In genomic region chr3:71011565-71012287, GRCh38 we compare ENCODE assay signal across 9 cellular contexts.
A peak's percentile ranks its signal among the peaks of the same experiment; 100 is the strongest.
DNase-seq lines count a peak whose midpoint lies in the region; ATAC-seq and TF ChIP-seq lines count a peak whose summit lies in the region.
"Had no signal": no experiment of that assay in that cellular context is flagged by ENCODE, and none has a peak within 500 bp of the region (broad histone marks: within the 10 kb centered on the region; RNA-seq: fewer than 3 reads in every experiment).

No MANE protein-coding gene starts in this region.

- no peaks in the 10 kb centered on the region for H3K27me3 Mint-ChIP-seq in T-cell
- H3K27me3 Mint-ChIP-seq: brain had no signal

- H3K4me1 ChIP-seq in osteoblast (ENCODE audit: insufficient read depth, low read length): peaks cover 17% of the 10 kb centered on the region

- no peaks in the 10 kb centered on the region for H3K9me3 Mint-ChIP-seq in T-cell

- TF ChIP-seq CTCF in osteoblast (IDR thresholded peaks at IDR 0.05; ENCODE audit: extremely low read depth, low read depth, low read length) (no peak), lower leg skin (IDR thresholded peaks at IDR 0.05) (no peak)

- H3K9me3 ChIP-seq in osteoblast (ENCODE audit: low read depth, low read length): no peaks in the 10 kb centered on the region

- intact Hi-C loops in lower leg skin (cut with DNase I; ENCODE audit: low total_unique reads): no loop called here

- H3K36me3 Mint-ChIP-seq in T-cell: peaks cover 41% of the 10 kb centered on the region

- peak overlapping the region; percentile 84 to 89 for H3K27ac Mint-ChIP-seq in T-cell
- H3K27ac Mint-ChIP-seq: brain had no signal

- no peak for TF ChIP-seq POLR2A in lower leg skin (IDR thresholded peaks at IDR 0.05)

- peak; percentile 74 for ATAC-seq in GM19397 (IDR thresholded peaks at IDR 0.05; ENCODE audit: unreplicated experiment)
- ATAC-seq in HG03039 (IDR thresholded peaks at IDR 0.05; ENCODE audit: unreplicated experiment): peak; percentile 48
- no peak for ATAC-seq in T-cell (replicated peaks in 1 of 4)

- 70 to 72% methylated on average over 6 of the region's 6 CpGs for WGBS in lower leg skin, 2 donors

- H3K4me3 Mint-ChIP-seq in T-cell: peak overlapping the region in 1 of 3 donors; percentile 58
- H3K4me3 Mint-ChIP-seq: brain had no signal

- H3K27ac ChIP-seq in osteoblast (ENCODE audit: low read depth, low read length): peak overlapping the region; percentile 4

- peaks cover 88% of the 10 kb centered on the region for H3K79me2 ChIP-seq in osteoblast (ENCODE audit: insufficient read depth, low read length)

- H3K4me3 ChIP-seq in osteoblast (ENCODE audit: insufficient read depth, low read length) (no peak overlapping the region), lower leg skin (ENCODE audit: low read depth, poor library complexity, severe bottlenecking) (no peak overlapping the region)
- H3K4me3 ChIP-seq: K562 had no signal

- H2AFZ ChIP-seq in osteoblast (ENCODE audit: low read length): no peak overlapping the region

- H4K20me1 ChIP-seq in osteoblast (ENCODE audit: insufficient read depth, low read length): peaks cover 12% of the 10 kb centered on the region

- CTCF ChIA-PET in T-cell (lab: Charles Lee): interaction anchor here in 1 of 2 donors (1.1 to 1.3 kb wide), 3 partner anchors 12 to 50 kb away, joined by 3 read pairs; no protein-coding TSS in a partner anchor

- H3K4me1 Mint-ChIP-seq in T-cell: peaks cover 78 to 84% (median 83%) of the 10 kb centered on the region in 3 donors

- peaks cover 45% of the 10 kb centered on the region for H3K36me3 ChIP-seq in osteoblast (ENCODE audit: insufficient read depth, low read length)

- no peaks in the 10 kb centered on the region for H3K27me3 ChIP-seq in osteoblast (ENCODE audit: insufficient read depth, low read length)

- DNase-seq in T-cell (no peak), osteoblast (ENCODE audit: insufficient read length, low spot score, missing footprints) (no peak), hepatic stellate cell (ENCODE audit: low spot score) (no peak), lower leg skin (ENCODE audit: low spot score in 2 of 2) (no peak), ecto neural progenitor cell (ENCODE audit: low spot score) (no peak)

- H3K4me2 ChIP-seq in osteoblast (ENCODE audit: insufficient read depth, low read length): no peak overlapping the region

- POLR2A ChIA-PET in T-cell (lab: Charles Lee): interaction anchor here (0.5 to 1.4 kb wide), 5 partner anchors 8 to 54 kb away, joined by 3 to 10 read pairs (median 3); no protein-coding TSS in a partner anchor

Comparison
In these comparisons a context has a peak if more than half of its experiments do, and no peak if none do; other contexts are left out.
1. ATAC-seq: peak in GM19397 (single experiment) and HG03039 (single experiment); none in T-cell (0 of 4).